9 cellular contexts compared by ENCODE assay signal in the genomic region with DNA sequence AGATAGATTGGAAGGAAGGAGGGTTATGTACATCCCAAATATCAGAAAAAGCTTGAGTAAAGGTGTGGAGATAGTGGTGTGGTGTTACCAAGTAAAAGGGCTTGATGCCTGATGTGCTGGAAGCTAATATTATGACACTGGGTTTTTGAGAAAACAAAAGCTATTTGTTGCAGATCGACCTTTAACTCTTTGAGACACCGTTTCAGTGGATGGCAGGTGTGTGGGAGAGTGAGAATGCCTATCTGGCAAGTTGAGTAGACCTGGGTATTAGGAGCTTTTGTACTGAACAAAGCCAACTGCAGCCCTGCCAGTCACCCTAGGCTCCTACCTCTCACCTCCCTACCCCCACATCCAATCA. TPM values are rescaled to one million over a fixed set of nuclear protein-coding genes. Genes with fewer than 3 reads are reported as not detected.
A peak's percentile ranks its signal among the peaks of the same experiment; 100 is the strongest.
DNase-seq lines count a peak whose midpoint lies in the region; ATAC-seq and TF ChIP-seq lines count a peak whose summit lies in the region.
"Had no signal": no experiment of that assay in that cellular context is flagged by ENCODE, and none has a peak within 500 bp of the region (broad histone marks: within the 10 kb centered on the region; RNA-seq: fewer than 3 reads in every experiment).

No MANE protein-coding gene starts in this region.

- H3K27me3 ChIP-seq in neural progenitor cell = no peaks in the 10 kb centered on the region

- H3K36me3 Mint-ChIP-seq in activated CD4-positive, alpha-beta T cell treated with anti-CD3 and anti-CD28 coated beads for 36 hours (ENCODE audit: low read depth) = peaks cover 9% of the 10 kb centered on the region
- no peaks in the 10 kb centered on the region for H3K36me3 Mint-ChIP-seq in activated T-helper 17 cell treated with anti-CD3 and anti-CD28 coated beads, Interleukin-2, amount 50 U/mL, for 72 hours (ENCODE audit: low read depth)
- peaks cover 1% of the 10 kb centered on the region for H3K36me3 Mint-ChIP-seq in neural progenitor cell
- H3K36me3 Mint-ChIP-seq: memory B cell had no signal

- no peak for DNase-seq in activated CD4-positive, alpha-beta T cell treated with anti-CD3 and anti-CD28 coated beads for 36 hours
- DNase-seq in activated CD4-positive, alpha-beta T cell treated with anti-CD3 and anti-CD28 coated beads, Interleukin-2, amount 50 U/mL, for 4 hours = no peak
- no peak for DNase-seq in neural progenitor cell (ENCODE audit: low spot score)
- DNase-seq in activated CD8-positive, alpha-beta memory T cell treated with anti-CD3 and anti-CD28 coated beads, Interleukin-2, amount 50 U/mL, for 4 hours = no peak
- DNase-seq in GM20000 (ENCODE audit: low spot score) = no peak
- DNase-seq: foreskin fibroblast, NCI-H345 had no signal

- TF ChIP-seq CTCF in neural progenitor cell (IDR thresholded peaks at IDR 0.05) = no peak
- no peak for TF ChIP-seq CTCF in GM20000 (IDR thresholded peaks at IDR 0.05; ENCODE audit: extremely low read depth, missing control alignments)

- H3K27ac Mint-ChIP-seq in activated CD4-positive, alpha-beta T cell treated with anti-CD3 and anti-CD28 coated beads for 36 hours = no peak overlapping the region
- peak overlapping the region; percentile 84 for H3K27ac Mint-ChIP-seq in activated T-helper 17 cell treated with anti-CD3 and anti-CD28 coated beads, Interleukin-2, amount 50 U/mL, for 72 hours
- no peak overlapping the region for H3K27ac Mint-ChIP-seq in neural progenitor cell
- H3K27ac Mint-ChIP-seq: memory B cell had no signal

- H3K9me3 ChIP-seq in neural progenitor cell (ENCODE audit: low read depth) = no peaks in the 10 kb centered on the region

- peak overlapping the region; percentile 81 for H3K4me3 Mint-ChIP-seq in activated CD4-positive, alpha-beta T cell treated with anti-CD3 and anti-CD28 coated beads for 36 hours
- H3K4me3 Mint-ChIP-seq in activated T-helper 17 cell treated with anti-CD3 and anti-CD28 coated beads, Interleukin-2, amount 50 U/mL, for 72 hours = peak overlapping the region; percentile 90
- peak overlapping the region; percentile 43 for H3K4me3 Mint-ChIP-seq in neural progenitor cell

- peak overlapping the region; percentile 60 for H3K4me3 ChIP-seq in neural progenitor cell

- peak overlapping the region; percentile 61 for H3K4me2 ChIP-seq in neural progenitor cell

- no peaks in the 10 kb centered on the region for H3K36me3 ChIP-seq in neural progenitor cell

- intact Hi-C loops in activated CD4-positive, alpha-beta T cell treated with anti-CD3 and anti-CD28 coated beads for 36 hours (cut with DNase I, micrococcal nuclease) = loop anchor here in 1 of 2 experiments (2.0 kb wide), 1 partner anchor 19 kb away; a partner anchor contains a TSS

- H3F3A ChIP-seq in neural progenitor cell (ENCODE audit: low read depth) = peaks cover 17% of the 10 kb centered on the region

- no peaks in the 10 kb centered on the region for H4K20me1 ChIP-seq in neural progenitor cell (ENCODE audit: low read depth)

- H3K79me2 ChIP-seq in neural progenitor cell (ENCODE audit: low read depth) = peaks cover 9% of the 10 kb centered on the region

- H3K4me1 ChIP-seq in neural progenitor cell = peaks cover 16% of the 10 kb centered on the region

- H3K27me3 Mint-ChIP-seq in activated CD4-positive, alpha-beta T cell treated with anti-CD3 and anti-CD28 coated beads for 36 hours = no peaks in the 10 kb centered on the region
- H3K27me3 Mint-ChIP-seq in activated T-helper 17 cell treated with anti-CD3 and anti-CD28 coated beads, Interleukin-2, amount 50 U/mL, for 72 hours = no peaks in the 10 kb centered on the region
- H3K27me3 Mint-ChIP-seq in neural progenitor cell (ENCODE audit: insufficient read depth, low read depth) = peaks cover 9% of the 10 kb centered on the region
- H3K27me3 Mint-ChIP-seq: memory B cell had no signal

- H2AFZ ChIP-seq in neural progenitor cell (replicated peaks) = no peak overlapping the region

- CTCF ChIA-PET in activated CD4-positive, alpha-beta T cell treated with anti-CD3 and anti-CD28 coated beads for 36 hours (lab: Charles Lee) = interaction anchor here (0.6 to 2.8 kb wide), 11 partner anchors 10 to 487 kb away, joined by 3 to 22 read pairs (median 4); a partner anchor contains a TSS

- no peak for ATAC-seq in activated CD4-positive, alpha-beta T cell treated with anti-CD3 and anti-CD28 coated beads for 36 hours
- no peak for ATAC-seq in activated T-helper 17 cell treated with anti-CD3 and anti-CD28 coated beads, Interleukin-2, amount 50 U/mL, for 72 hours (replicated peaks)

- H3K9me3 Mint-ChIP-seq in activated CD4-positive, alpha-beta T cell treated with anti-CD3 and anti-CD28 coated beads for 36 hours (ENCODE audit: low read depth) = no peaks in the 10 kb centered on the region
- H3K9me3 Mint-ChIP-seq in activated T-helper 17 cell treated with anti-CD3 and anti-CD28 coated beads, Interleukin-2, amount 50 U/mL, for 72 hours = no peaks in the 10 kb centered on the region
- peaks cover 6% of the 10 kb centered on the region for H3K9me3 Mint-ChIP-seq in neural progenitor cell
- H3K9me3 Mint-ChIP-seq: memory B cell had no signal

- H3K9ac ChIP-seq in neural progenitor cell = no peak overlapping the region

- peaks cover 23% of the 10 kb centered on the region for H3K4me1 Mint-ChIP-seq in activated CD4-positive, alpha-beta T cell treated with anti-CD3 and anti-CD28 coated beads for 36 hours
- H3K4me1 Mint-ChIP-seq in activated T-helper 17 cell treated with anti-CD3 and anti-CD28 coated beads, Interleukin-2, amount 50 U/mL, for 72 hours = peaks cover 13% of the 10 kb centered on the region
- H3K4me1 Mint-ChIP-seq in neural progenitor cell = peaks cover 26% of the 10 kb centered on the region

- POLR2A ChIA-PET in activated CD4-positive, alpha-beta T cell treated with anti-CD3 and anti-CD28 coated beads for 36 hours (lab: Charles Lee) = interaction anchor here (0.6 to 3.7 kb wide), 5 partner anchors 18 to 491 kb away, joined by 3 to 18 read pairs (median 5); a partner anchor contains a TSS

- no peak overlapping the region for H3K27ac ChIP-seq in neural progenitor cell

RNA-seq across cellular contexts. Expression of a gene that starts 1.4 kb away (rescaled TPM):
- total RNA-seq in activated CD4-positive, alpha-beta T cell treated with anti-CD3 and anti-CD28 coated beads for 36 hours = 1 to 10 TPM; 8.1 to 9.6 TPM
- total RNA-seq in activated T-helper 17 cell treated with anti-CD3 and anti-CD28 coated beads, Interleukin-2, amount 50 U/mL, for 72 hours = 1 to 10 TPM; 3.7 to 4.9 TPM
- total RNA-seq in neural progenitor cell (ENCODE audit: low replicate concordance) = 3.1 and 5.8 TPM in 2 replicates

RNA-seq across cellular contexts. Expression of a gene that starts 1.6 kb away (rescaled TPM):
- total RNA-seq in activated CD4-positive, alpha-beta T cell treated with anti-CD3 and anti-CD28 coated beads for 36 hours = 1 to 10 TPM; 3.5 to 4.4 TPM
- 1 to 10 TPM; 3.4 TPM for total RNA-seq in activated T-helper 17 cell treated with anti-CD3 and anti-CD28 coated beads, Interleukin-2, amount 50 U/mL, for 72 hours
- total RNA-seq in neural progenitor cell (ENCODE audit: low replicate concordance) = 1.7 TPM in 2 replicates

RNA-seq across cellular contexts. Expression of a gene that starts 10.5 kb away (rescaled TPM):
- 1 to 10 TPM; 3.1 to 3.3 TPM for total RNA-seq in activated CD4-positive, alpha-beta T cell treated with anti-CD3 and anti-CD28 coated beads for 36 hours
- 1 to 10 TPM; 2.7 to 8.9 TPM for total RNA-seq in activated T-helper 17 cell treated with anti-CD3 and anti-CD28 coated beads, Interleukin-2, amount 50 U/mL, for 72 hours
- 10.5 and 14.9 TPM in 2 replicates for total RNA-seq in neural progenitor cell (ENCODE audit: low replicate concordance)

RNA-seq across cellular contexts. Expression of a gene that starts 20.2 kb away (rescaled TPM):
- 100 to 1,000 TPM; 473 to 580 TPM for total RNA-seq in activated CD4-positive, alpha-beta T cell treated with anti-CD3 and anti-CD28 coated beads for 36 hours
- 100 to 1,000 TPM; 344 to 571 TPM for total RNA-seq in activated T-helper 17 cell treated with anti-CD3 and anti-CD28 coated beads, Interleukin-2, amount 50 U/mL, for 72 hours
- total RNA-seq in neural progenitor cell (ENCODE audit: low replicate concordance) = 477 and 653 TPM in 2 replicates

RNA-seq across cellular contexts. Expression of a gene that starts 49.1 kb away (rescaled TPM):
- 100 to 1,000 TPM; 140 to 181 TPM for total RNA-seq in activated CD4-positive, alpha-beta T cell treated with anti-CD3 and anti-CD28 coated beads for 36 hours
- total RNA-seq in activated T-helper 17 cell treated with anti-CD3 and anti-CD28 coated beads, Interleukin-2, amount 50 U/mL, for 72 hours = 100 to 1,000 TPM; 121 to 151 TPM
- total RNA-seq in neural progenitor cell (ENCODE audit: low replicate concordance) = 129 and 167 TPM in 2 replicates
